1 cellular context compared by ENCODE assay signal in genomic region chr12:53994268-53994690, GRCh38.
TF ChIP-seq lines count a peak whose summit lies in the region.

No MANE protein-coding gene starts in this region.

TF ChIP-seq in HepG2, 621 proteins besides CTCF, POLR2A, EP300 and RAD21 (continued from another document):
- TF ChIP-seq PAXIP1 (CRISPR knock-in tag; conservative IDR thresholded peaks at IDR 0.05) (peak; percentile 45; the same call in 1 of the 2 replicates), MEIS1 (CRISPR knock-in tag; IDR thresholded peaks at IDR 0.05; ENCODE audit: borderline replicate concordance) (peak; percentile 31; the same call in 1 of the 2 replicates), ZNF780A (CRISPR knock-in tag; IDR thresholded peaks at IDR 0.05) (no peak), ZNF501 (CRISPR knock-in tag; IDR thresholded peaks at IDR 0.05) (no peak), HNRNPK (IDR thresholded peaks at IDR 0.05; ENCODE audit: low read depth, low read length, poor library complexity, severe bottlenecking) (peak; percentile 11), ZNF224 (CRISPR knock-in tag; IDR thresholded peaks at IDR 0.05) (0 out of 2 replicates have a peak, but pooled peaks have one; percentile 45), ZBTB8A (CRISPR knock-in tag; IDR thresholded peaks at IDR 0.05; ENCODE audit: borderline replicate concordance, low read depth) (no peak), AHDC1 (CRISPR knock-in tag; IDR thresholded peaks at IDR 0.05; ENCODE audit: borderline replicate concordance) (no peak), SIX1 (CRISPR knock-in tag; IDR thresholded peaks at IDR 0.05; ENCODE audit: borderline replicate concordance) (no peak), ZNF234 (CRISPR knock-in tag; conservative IDR thresholded peaks at IDR 0.05) (no peak), HOXA3 (CRISPR knock-in tag; IDR thresholded peaks at IDR 0.05) (peak; percentile 57), MAFK (conservative IDR thresholded peaks at IDR 0.05 in 1 of 2, IDR thresholded peaks at IDR 0.05 in 1 of 2; ENCODE audit: low read length in 2 of 2) (no peak), ZBTB7B (CRISPR knock-in tag; IDR thresholded peaks at IDR 0.05) (0 out of 2 replicates have a peak, but pooled peaks have one; percentile 33), CCDC6 (CRISPR knock-in tag; IDR thresholded peaks at IDR 0.05) (no peak), KDM2A (CRISPR knock-in tag; IDR thresholded peaks at IDR 0.05; ENCODE audit: borderline replicate concordance, low read depth) (0 out of 2 replicates have a peak, but pooled peaks have one; percentile 36), HDAC1 (CRISPR knock-in tag; IDR thresholded peaks at IDR 0.05) (peak; percentile 37; the same call in 1 of the 2 replicates), SP4 (CRISPR knock-in tag; IDR thresholded peaks at IDR 0.05) (no peak), KDM5B (CRISPR knock-in tag; IDR thresholded peaks at IDR 0.05; ENCODE audit: borderline replicate concordance) (peak; percentile 52; the same call in 1 of the 2 replicates), PRDM4 (CRISPR knock-in tag; IDR thresholded peaks at IDR 0.05; ENCODE audit: borderline replicate concordance) (no peak), SP1 (IDR thresholded peaks at IDR 0.05) (no peak), SP1 (CRISPR knock-in tag; IDR thresholded peaks at IDR 0.05) (no peak), KMT2B (CRISPR knock-in tag; IDR thresholded peaks at IDR 0.05) (no peak), ZNF574 (CRISPR knock-in tag; IDR thresholded peaks at IDR 0.05) (peak; percentile 56), ZBTB34 (CRISPR knock-in tag; IDR thresholded peaks at IDR 0.05) (no peak), CEBPZ (IDR thresholded peaks at IDR 0.05; ENCODE audit: low read length) (no peak), GATAD2A (CRISPR knock-in tag; IDR thresholded peaks at IDR 0.05) (peak; percentile 41), ZNF333 (CRISPR knock-in tag; IDR thresholded peaks at IDR 0.05; ENCODE audit: borderline replicate concordance) (no peak), MTA1 (CRISPR knock-in tag; IDR thresholded peaks at IDR 0.05; ENCODE audit: borderline replicate concordance) (peak; percentile 54; the same call in 1 of the 2 replicates), ZNF543 (CRISPR knock-in tag; IDR thresholded peaks at IDR 0.05) (no peak), ZNF331 (CRISPR knock-in tag; IDR thresholded peaks at IDR 0.05) (peak; percentile 37; the same call in 1 of the 2 replicates), MAX (IDR thresholded peaks at IDR 0.05) (peak; percentile 87), PITX1 (CRISPR knock-in tag; IDR thresholded peaks at IDR 0.05) (peak; percentile 49; the same call in 1 of the 2 replicates), ZNF747 (CRISPR knock-in tag; IDR thresholded peaks at IDR 0.05; ENCODE audit: borderline replicate concordance) (no peak), NONO (IDR thresholded peaks at IDR 0.05) (no peak), NONO (CRISPR knock-in tag; conservative IDR thresholded peaks at IDR 0.05) (no peak), FOXA1 (IDR thresholded peaks at IDR 0.05) (no peak), FOXA1 (CRISPR knock-in tag; IDR thresholded peaks at IDR 0.05) (peak; percentile 12; the same call in 1 of the 2 replicates), ELF3 (CRISPR knock-in tag; IDR thresholded peaks at IDR 0.05) (0 out of 2 replicates have a peak, but pooled peaks have one; percentile 13), XRCC5 (optimal IDR thresholded peaks at IDR 0.05; ENCODE audit: low read length) (peak; percentile 48), ZKSCAN8 (CRISPR knock-in tag; IDR thresholded peaks at IDR 0.05; ENCODE audit: borderline replicate concordance) (no peak), ZNF567 (CRISPR knock-in tag; IDR thresholded peaks at IDR 0.05; ENCODE audit: borderline replicate concordance) (no peak), ZNF788 (CRISPR knock-in tag; IDR thresholded peaks at IDR 0.05; ENCODE audit: borderline replicate concordance) (peak; percentile 69; the same call in 1 of the 2 replicates)
